1 cellular context compared by ENCODE assay signal in the genomic region with DNA sequence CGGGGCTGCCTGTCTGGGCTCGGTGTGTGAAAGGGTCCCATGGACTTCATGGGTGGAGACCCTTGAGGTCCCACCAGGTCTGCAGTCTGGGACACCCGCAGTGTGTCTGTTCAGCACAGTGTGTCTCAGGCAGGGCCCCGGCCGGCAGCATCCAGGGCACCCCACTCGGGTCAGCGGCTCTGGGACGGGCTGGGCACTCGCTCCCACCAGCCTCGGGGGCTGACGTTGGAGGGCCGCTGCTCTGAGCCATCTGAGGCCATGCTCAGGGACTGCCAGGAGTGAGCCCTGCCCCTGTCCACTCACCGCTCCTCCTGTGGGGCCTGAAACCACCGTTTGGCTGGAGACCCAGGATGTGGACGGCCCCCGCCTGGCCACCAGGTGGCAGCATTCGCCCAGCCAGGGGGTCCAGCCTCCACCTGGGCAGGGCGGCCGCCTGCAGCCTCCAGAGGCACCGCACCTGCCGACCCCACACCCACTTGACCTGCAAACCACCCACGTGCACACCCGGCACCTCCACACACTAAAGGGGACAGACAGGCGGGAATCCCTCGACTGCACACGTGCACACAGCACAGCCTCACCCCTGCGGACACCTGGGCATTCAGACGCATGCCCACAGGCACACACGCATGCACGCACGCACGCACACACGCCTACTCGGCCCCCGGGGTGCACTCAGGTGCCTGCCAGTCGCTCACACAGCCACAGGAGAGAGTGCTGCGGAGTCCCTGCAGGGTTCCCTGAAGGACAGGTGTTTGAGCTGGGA.
A peak's percentile ranks its signal among the peaks of the same experiment; 100 is the strongest.
TF ChIP-seq lines count a peak whose summit lies in the region.

No MANE protein-coding gene starts in this region.

TF ChIP-seq in HepG2, 621 proteins besides CTCF, POLR2A, EP300 and RAD21 (continued from another document and continues in another):
- TF ChIP-seq, protein P1, sequence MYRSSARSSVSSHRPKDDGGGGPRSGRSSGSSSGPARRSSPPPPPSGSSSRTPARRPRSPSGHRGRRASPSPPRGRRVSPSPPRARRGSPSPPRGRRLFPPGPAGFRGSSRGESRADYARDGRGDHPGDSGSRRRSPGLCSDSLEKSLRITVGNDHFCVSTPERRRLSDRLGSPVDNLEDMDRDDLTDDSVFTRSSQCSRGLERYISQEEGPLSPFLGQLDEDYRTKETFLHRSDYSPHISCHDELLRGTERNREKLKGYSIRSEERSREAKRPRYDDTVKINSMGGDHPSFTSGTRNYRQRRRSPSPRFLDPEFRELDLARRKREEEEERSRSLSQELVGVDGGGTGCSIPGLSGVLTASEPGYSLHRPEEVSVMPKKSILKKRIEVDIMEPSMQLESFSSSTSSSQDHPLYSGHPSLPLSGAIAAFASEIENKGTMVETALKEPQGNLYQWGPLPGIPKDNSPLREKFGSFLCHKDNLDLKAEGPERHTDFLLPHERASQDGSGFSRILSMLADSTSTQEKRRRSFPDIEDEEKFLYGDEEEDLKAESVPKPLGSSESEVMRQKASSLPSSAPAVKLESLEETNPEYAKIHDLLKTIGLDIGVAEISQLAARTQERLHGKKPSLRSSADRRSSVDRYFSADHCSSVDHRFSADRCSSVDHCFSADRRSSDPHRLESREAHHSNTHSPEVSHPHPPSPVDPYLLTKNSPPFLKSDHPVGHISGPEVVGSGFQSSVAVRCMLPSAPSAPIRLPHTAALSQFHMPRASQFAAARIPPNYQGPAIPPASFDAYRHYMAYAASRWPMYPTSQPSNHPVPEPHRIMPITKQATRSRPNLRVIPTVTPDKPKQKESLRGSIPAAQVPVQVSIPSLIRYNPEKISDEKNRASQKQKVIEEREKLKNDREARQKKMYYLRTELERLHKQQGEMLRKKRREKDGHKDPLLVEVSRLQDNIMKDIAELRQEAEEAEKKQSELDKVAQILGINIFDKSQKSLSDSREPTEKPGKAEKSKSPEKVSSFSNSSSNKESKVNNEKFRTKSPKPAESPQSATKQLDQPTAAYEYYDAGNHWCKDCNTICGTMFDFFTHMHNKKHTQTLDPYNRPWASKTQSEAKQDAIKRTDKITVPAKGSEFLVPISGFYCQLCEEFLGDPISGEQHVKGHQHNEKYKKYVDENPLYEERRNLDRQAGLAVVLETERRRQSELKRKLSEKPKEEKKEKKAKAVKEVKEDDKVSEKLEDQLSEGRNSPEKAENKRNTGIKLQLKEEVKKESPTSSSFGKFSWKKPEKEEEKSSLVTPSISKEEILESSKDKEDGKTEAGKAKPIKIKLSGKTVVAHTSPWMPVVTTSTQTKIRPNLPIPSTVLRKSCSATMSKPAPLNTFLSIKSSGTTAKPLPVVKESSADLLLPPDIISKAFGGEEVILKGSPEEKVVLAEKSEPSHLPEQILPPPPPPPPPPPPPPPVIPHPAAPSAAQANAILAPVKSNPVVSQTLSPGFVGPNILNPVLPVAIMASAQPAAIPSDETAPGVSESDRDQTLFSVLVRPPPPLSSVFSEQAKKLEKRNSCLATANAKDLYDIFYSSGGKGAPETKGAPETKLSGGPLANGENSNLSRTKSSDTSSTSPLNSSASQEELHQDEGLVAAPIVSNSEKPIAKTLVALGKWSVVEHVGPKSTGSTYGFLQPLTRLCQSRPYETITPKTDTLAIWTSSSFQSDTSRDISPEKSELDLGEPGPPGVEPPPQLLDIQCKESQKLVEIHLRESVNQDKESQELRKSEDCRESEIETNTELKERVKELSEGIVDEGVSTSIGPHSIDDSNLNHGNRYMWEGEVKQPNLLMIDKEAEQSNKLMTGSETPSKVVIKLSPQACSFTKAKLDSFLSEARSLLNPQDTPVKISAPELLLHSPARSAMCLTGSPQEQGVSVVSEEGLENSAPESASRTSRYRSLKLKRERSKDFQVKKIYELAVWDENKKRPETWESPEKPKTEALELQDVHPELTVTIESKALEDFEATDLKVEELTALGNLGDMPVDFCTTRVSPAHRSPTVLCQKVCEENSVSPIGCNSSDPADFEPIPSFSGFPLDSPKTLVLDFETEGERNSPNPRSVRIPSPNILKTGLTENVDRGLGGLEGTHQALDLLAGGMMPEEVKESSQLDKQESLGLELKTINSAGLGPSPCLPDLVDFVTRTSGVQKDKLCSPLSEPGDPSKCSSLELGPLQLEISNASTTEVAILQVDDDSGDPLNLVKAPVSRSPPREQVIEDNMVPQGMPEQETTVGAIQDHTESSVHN (CRISPR knock-in tag; IDR thresholded peaks at IDR 0.05) = no peak; the same call in 1 of the 2 replicates
- TF ChIP-seq AKAP8 (CRISPR knock-in tag; IDR thresholded peaks at IDR 0.05) (peak; percentile 75), NFE2L1 (CRISPR knock-in tag; IDR thresholded peaks at IDR 0.05; ENCODE audit: borderline replicate concordance) (no peak), MAFG (CRISPR knock-in tag; IDR thresholded peaks at IDR 0.05) (no peak), JUND (CRISPR knock-in tag; IDR thresholded peaks at IDR 0.05) (no peak), KDM2A (CRISPR knock-in tag; IDR thresholded peaks at IDR 0.05; ENCODE audit: borderline replicate concordance, low read depth) (peak; percentile 92), RELA (CRISPR knock-in tag; IDR thresholded peaks at IDR 0.05) (peak; percentile 76; the same call in 1 of the 2 replicates), ZNF652 (CRISPR knock-in tag; IDR thresholded peaks at IDR 0.05; ENCODE audit: borderline replicate concordance, low read depth) (no peak), PAF1 (CRISPR knock-in tag; IDR thresholded peaks at IDR 0.05) (no peak), HOXD1 (CRISPR knock-in tag; IDR thresholded peaks at IDR 0.05) (no peak), NPAS2 (CRISPR knock-in tag; IDR thresholded peaks at IDR 0.05; ENCODE audit: borderline replicate concordance) (no peak), ZNF577 (CRISPR knock-in tag; IDR thresholded peaks at IDR 0.05; ENCODE audit: borderline replicate concordance, low read depth) (no peak), SALL1 (CRISPR knock-in tag; IDR thresholded peaks at IDR 0.05) (peak; percentile 74)
- TF ChIP-seq, protein P2, sequence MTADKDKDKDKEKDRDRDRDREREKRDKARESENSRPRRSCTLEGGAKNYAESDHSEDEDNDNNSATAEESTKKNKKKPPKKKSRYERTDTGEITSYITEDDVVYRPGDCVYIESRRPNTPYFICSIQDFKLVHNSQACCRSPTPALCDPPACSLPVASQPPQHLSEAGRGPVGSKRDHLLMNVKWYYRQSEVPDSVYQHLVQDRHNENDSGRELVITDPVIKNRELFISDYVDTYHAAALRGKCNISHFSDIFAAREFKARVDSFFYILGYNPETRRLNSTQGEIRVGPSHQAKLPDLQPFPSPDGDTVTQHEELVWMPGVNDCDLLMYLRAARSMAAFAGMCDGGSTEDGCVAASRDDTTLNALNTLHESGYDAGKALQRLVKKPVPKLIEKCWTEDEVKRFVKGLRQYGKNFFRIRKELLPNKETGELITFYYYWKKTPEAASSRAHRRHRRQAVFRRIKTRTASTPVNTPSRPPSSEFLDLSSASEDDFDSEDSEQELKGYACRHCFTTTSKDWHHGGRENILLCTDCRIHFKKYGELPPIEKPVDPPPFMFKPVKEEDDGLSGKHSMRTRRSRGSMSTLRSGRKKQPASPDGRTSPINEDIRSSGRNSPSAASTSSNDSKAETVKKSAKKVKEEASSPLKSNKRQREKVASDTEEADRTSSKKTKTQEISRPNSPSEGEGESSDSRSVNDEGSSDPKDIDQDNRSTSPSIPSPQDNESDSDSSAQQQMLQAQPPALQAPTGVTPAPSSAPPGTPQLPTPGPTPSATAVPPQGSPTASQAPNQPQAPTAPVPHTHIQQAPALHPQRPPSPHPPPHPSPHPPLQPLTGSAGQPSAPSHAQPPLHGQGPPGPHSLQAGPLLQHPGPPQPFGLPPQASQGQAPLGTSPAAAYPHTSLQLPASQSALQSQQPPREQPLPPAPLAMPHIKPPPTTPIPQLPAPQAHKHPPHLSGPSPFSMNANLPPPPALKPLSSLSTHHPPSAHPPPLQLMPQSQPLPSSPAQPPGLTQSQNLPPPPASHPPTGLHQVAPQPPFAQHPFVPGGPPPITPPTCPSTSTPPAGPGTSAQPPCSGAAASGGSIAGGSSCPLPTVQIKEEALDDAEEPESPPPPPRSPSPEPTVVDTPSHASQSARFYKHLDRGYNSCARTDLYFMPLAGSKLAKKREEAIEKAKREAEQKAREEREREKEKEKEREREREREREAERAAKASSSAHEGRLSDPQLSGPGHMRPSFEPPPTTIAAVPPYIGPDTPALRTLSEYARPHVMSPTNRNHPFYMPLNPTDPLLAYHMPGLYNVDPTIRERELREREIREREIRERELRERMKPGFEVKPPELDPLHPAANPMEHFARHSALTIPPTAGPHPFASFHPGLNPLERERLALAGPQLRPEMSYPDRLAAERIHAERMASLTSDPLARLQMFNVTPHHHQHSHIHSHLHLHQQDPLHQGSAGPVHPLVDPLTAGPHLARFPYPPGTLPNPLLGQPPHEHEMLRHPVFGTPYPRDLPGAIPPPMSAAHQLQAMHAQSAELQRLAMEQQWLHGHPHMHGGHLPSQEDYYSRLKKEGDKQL (CRISPR knock-in tag; IDR thresholded peaks at IDR 0.05; ENCODE audit: low read depth) = no peak
- TF ChIP-seq, protein P3, sequence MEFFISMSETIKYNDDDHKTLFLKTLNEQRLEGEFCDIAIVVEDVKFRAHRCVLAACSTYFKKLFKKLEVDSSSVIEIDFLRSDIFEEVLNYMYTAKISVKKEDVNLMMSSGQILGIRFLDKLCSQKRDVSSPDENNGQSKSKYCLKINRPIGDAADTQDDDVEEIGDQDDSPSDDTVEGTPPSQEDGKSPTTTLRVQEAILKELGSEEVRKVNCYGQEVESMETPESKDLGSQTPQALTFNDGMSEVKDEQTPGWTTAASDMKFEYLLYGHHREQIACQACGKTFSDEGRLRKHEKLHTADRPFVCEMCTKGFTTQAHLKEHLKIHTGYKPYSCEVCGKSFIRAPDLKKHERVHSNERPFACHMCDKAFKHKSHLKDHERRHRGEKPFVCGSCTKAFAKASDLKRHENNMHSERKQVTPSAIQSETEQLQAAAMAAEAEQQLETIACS (CRISPR knock-in tag; IDR thresholded peaks at IDR 0.05) = no peak
- TF ChIP-seq, protein P4, sequence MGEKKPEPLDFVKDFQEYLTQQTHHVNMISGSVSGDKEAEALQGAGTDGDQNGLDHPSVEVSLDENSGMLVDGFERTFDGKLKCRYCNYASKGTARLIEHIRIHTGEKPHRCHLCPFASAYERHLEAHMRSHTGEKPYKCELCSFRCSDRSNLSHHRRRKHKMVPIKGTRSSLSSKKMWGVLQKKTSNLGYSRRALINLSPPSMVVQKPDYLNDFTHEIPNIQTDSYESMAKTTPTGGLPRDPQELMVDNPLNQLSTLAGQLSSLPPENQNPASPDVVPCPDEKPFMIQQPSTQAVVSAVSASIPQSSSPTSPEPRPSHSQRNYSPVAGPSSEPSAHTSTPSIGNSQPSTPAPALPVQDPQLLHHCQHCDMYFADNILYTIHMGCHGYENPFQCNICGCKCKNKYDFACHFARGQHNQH (CRISPR knock-in tag; IDR thresholded peaks at IDR 0.05) = peak; percentile 60; the same call in 1 of the 2 replicates
- TF ChIP-seq, protein P5, sequence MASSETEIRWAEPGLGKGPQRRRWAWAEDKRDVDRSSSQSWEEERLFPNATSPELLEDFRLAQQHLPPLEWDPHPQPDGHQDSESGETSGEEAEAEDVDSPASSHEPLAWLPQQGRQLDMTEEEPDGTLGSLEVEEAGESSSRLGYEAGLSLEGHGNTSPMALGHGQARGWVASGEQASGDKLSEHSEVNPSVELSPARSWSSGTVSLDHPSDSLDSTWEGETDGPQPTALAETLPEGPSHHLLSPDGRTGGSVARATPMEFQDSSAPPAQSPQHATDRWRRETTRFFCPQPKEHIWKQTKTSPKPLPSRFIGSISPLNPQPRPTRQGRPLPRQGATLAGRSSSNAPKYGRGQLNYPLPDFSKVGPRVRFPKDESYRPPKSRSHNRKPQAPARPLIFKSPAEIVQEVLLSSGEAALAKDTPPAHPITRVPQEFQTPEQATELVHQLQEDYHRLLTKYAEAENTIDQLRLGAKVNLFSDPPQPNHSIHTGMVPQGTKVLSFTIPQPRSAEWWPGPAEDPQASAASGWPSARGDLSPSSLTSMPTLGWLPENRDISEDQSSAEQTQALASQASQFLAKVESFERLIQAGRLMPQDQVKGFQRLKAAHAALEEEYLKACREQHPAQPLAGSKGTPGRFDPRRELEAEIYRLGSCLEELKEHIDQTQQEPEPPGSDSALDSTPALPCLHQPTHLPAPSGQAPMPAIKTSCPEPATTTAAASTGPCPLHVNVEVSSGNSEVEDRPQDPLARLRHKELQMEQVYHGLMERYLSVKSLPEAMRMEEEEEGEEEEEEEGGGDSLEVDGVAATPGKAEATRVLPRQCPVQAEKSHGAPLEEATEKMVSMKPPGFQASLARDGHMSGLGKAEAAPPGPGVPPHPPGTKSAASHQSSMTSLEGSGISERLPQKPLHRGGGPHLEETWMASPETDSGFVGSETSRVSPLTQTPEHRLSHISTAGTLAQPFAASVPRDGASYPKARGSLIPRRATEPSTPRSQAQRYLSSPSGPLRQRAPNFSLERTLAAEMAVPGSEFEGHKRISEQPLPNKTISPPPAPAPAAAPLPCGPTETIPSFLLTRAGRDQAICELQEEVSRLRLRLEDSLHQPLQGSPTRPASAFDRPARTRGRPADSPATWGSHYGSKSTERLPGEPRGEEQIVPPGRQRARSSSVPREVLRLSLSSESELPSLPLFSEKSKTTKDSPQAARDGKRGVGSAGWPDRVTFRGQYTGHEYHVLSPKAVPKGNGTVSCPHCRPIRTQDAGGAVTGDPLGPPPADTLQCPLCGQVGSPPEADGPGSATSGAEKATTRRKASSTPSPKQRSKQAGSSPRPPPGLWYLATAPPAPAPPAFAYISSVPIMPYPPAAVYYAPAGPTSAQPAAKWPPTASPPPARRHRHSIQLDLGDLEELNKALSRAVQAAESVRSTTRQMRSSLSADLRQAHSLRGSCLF (CRISPR knock-in tag; IDR thresholded peaks at IDR 0.05; ENCODE audit: borderline replicate concordance) = no peak
- TF ChIP-seq, protein P6, sequence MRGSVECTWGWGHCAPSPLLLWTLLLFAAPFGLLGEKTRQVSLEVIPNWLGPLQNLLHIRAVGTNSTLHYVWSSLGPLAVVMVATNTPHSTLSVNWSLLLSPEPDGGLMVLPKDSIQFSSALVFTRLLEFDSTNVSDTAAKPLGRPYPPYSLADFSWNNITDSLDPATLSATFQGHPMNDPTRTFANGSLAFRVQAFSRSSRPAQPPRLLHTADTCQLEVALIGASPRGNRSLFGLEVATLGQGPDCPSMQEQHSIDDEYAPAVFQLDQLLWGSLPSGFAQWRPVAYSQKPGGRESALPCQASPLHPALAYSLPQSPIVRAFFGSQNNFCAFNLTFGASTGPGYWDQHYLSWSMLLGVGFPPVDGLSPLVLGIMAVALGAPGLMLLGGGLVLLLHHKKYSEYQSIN (CRISPR knock-in tag; IDR thresholded peaks at IDR 0.05; ENCODE audit: borderline replicate concordance) = no peak
